Comparison of ENCODE assay signal across 13 cellular contexts in genomic region chr15:75732206-75732808, GRCh38. TPM values are rescaled to one million over a fixed set of nuclear protein-coding genes. Genes with fewer than 3 reads are reported as not detected.
DNase-seq lines count a peak whose midpoint lies in the region; ATAC-seq and TF ChIP-seq lines count a peak whose summit lies in the region.
"Had no signal": no experiment of that assay in that cellular context is flagged by ENCODE, and none has a peak within 500 bp of the region (broad histone marks: within the 10 kb centered on the region; RNA-seq: fewer than 3 reads in every experiment).

No MANE protein-coding gene starts in this region.

- TF ChIP-seq CTCF in RWPE2 (IDR thresholded peaks at IDR 0.05; ENCODE audit: poor library complexity, severe bottlenecking), result no peak
- no peak for TF ChIP-seq CTCF in hepatocyte (IDR thresholded peaks at IDR 0.05; ENCODE audit: poor library complexity)
- no peak for TF ChIP-seq CTCF in omental fat pad (IDR thresholded peaks at IDR 0.05)

- H3K36me3 ChIP-seq in GM23248 (ENCODE audit: low read depth), result no peaks in the 10 kb centered on the region
- no peaks in the 10 kb centered on the region for H3K36me3 ChIP-seq in RWPE2 (ENCODE audit: low read depth)
- no peaks in the 10 kb centered on the region for H3K36me3 ChIP-seq in hepatocyte (replicated peaks; ENCODE audit: insufficient read depth, low read depth)
- H3K36me3 ChIP-seq: MG63 had no signal

- H3K79me2 ChIP-seq in GM23248 (ENCODE audit: insufficient read depth) (no peaks in the 10 kb centered on the region), hepatocyte (no peaks in the 10 kb centered on the region)

- H3K27ac Mint-ChIP-seq in stimulated activated effector memory CD8-positive, alpha-beta T cell treated with anti-CD3 and anti-CD28 coated beads, Interleukin-12 subunit alpha, Interleukin-12 subunit beta, amount 100 ng/mL, for 72 hours, result peak overlapping the region; percentile 58
- H3K27ac Mint-ChIP-seq: stimulated activated memory B cell treated with anti-CD40 and anti-IgM and Interleukin-4, amounts not matched to agents 10 μg/mL and 1 μg/mL and 100 μg/mL, for 72 hours had no signal

- no peak for DNase-seq in GM23248
- peak; percentile 66 for DNase-seq in RWPE2 (ENCODE audit: low spot score)
- no peak for DNase-seq in hepatocyte (ENCODE audit: low spot score)
- no peak for DNase-seq in stimulated activated effector memory CD8-positive, alpha-beta T cell treated with anti-CD3 and anti-CD28 coated beads, Interleukin-12 subunit alpha, Interleukin-12 subunit beta, amount 100 ng/mL, for 72 hours (ENCODE audit: low spot score in 2 of 2)
- DNase-seq in omental fat pad (ENCODE audit: low spot score), result no peak
- DNase-seq in DMS 273 (lab: John Stamatoyannopoulos, UW; ENCODE audit: unreplicated experiment), result no peak
- DNase-seq: GOT3 had no signal

- H3K4me2 ChIP-seq in GM23248 (ENCODE audit: unreplicated experiment) (no peak overlapping the region), hepatocyte (peak overlapping the region; percentile 42)

- WGBS in GM23248 (ENCODE audit: low coverage in 1 of 2, low lambda C conversion rate in 2 of 2, missing lambda C conversion rate in 2 of 2), 2 experiments, result 50 to 63% methylated on average over 10 to 16 of the region's 16 CpGs
- WGBS in hepatocyte (ENCODE audit: low lambda C conversion rate, missing lambda C conversion rate), result 65% methylated on average over 16 of the region's 16 CpGs

- no peak overlapping the region for H3K4me3 ChIP-seq in GM23248
- H3K4me3 ChIP-seq in RWPE2 (ENCODE audit: severe bottlenecking), result no peak overlapping the region
- H3K4me3 ChIP-seq in hepatocyte, result no peak overlapping the region
- H3K4me3 ChIP-seq: MG63 had no signal

- H3K9me3 ChIP-seq in GM23248 (ENCODE audit: low read depth) (no peaks in the 10 kb centered on the region), RWPE2 (ENCODE audit: severe bottlenecking) (no peaks in the 10 kb centered on the region), hepatocyte (ENCODE audit: low read depth) (no peaks in the 10 kb centered on the region)
- H3K9me3 ChIP-seq: MG63 had no signal

- H2AFZ ChIP-seq in GM23248 (peak overlapping the region; percentile 63; the same call in 1 of the 2 replicates), hepatocyte (no peak overlapping the region)

- H3K4me3 Mint-ChIP-seq in stimulated activated effector memory CD8-positive, alpha-beta T cell treated with anti-CD3 and anti-CD28 coated beads, Interleukin-12 subunit alpha, Interleukin-12 subunit beta, amount 100 ng/mL, for 72 hours, result no peak overlapping the region
- H3K4me3 Mint-ChIP-seq: CD8-positive, alpha-beta memory T cell; stimulated activated memory B cell treated with anti-CD40 and anti-IgM and Interleukin-4, amounts not matched to agents 10 μg/mL and 1 μg/mL and 100 μg/mL, for 72 hours had no signal

- H3K9me3 Mint-ChIP-seq in stimulated activated effector memory CD8-positive, alpha-beta T cell treated with anti-CD3 and anti-CD28 coated beads, Interleukin-12 subunit alpha, Interleukin-12 subunit beta, amount 100 ng/mL, for 72 hours, result no peaks in the 10 kb centered on the region
- H3K9me3 Mint-ChIP-seq: CD8-positive, alpha-beta memory T cell; stimulated activated memory B cell treated with anti-CD40 and anti-IgM and Interleukin-4, amounts not matched to agents 10 μg/mL and 1 μg/mL and 100 μg/mL, for 72 hours had no signal

- H3K9me2 ChIP-seq in GM23248 (ENCODE audit: insufficient read depth) (no peaks in the 10 kb centered on the region), hepatocyte (replicated peaks; ENCODE audit: insufficient read depth) (no peaks in the 10 kb centered on the region)

- in situ Hi-C loops in GM23248 (cut with MboI), result no loop called here

- no peaks in the 10 kb centered on the region for H3F3A ChIP-seq in GM23248 (ENCODE audit: insufficient read depth)

- no peaks in the 10 kb centered on the region for H3K27me3 ChIP-seq in GM23248 (replicated peaks; ENCODE audit: insufficient read depth)
- no peaks in the 10 kb centered on the region for H3K27me3 ChIP-seq in RWPE2 (ENCODE audit: insufficient read depth, poor library complexity, severe bottlenecking)
- no peaks in the 10 kb centered on the region for H3K27me3 ChIP-seq in hepatocyte
- H3K27me3 ChIP-seq: MG63 had no signal

- H3K27ac ChIP-seq in GM23248 (no peak overlapping the region), RWPE2 (ENCODE audit: poor library complexity, severe bottlenecking) (no peak overlapping the region), hepatocyte (peak overlapping the region; percentile 90)

- no peak for ATAC-seq in RWPE2 (ENCODE audit: low read depth)
- ATAC-seq in stimulated activated effector memory CD8-positive, alpha-beta T cell treated with anti-CD3 and anti-CD28 coated beads, Interleukin-12 subunit alpha, Interleukin-12 subunit beta, amount 100 ng/mL, for 72 hours, result no peak
- no peak for ATAC-seq in omental fat pad (ENCODE audit: low FRiP score)
- no peak for ATAC-seq in HG03521 (IDR thresholded peaks at IDR 0.05; ENCODE audit: unreplicated experiment)
- ATAC-seq in HG03432 (IDR thresholded peaks at IDR 0.05; ENCODE audit: unreplicated experiment), result no peak

- H4K20me1 ChIP-seq in GM23248 (ENCODE audit: insufficient read depth) (no peaks in the 10 kb centered on the region), hepatocyte (ENCODE audit: insufficient read depth, poor library complexity, severe bottlenecking) (no peaks in the 10 kb centered on the region)

- peaks cover 4% of the 10 kb centered on the region for H3K36me3 Mint-ChIP-seq in stimulated activated effector memory CD8-positive, alpha-beta T cell treated with anti-CD3 and anti-CD28 coated beads, Interleukin-12 subunit alpha, Interleukin-12 subunit beta, amount 100 ng/mL, for 72 hours
- H3K36me3 Mint-ChIP-seq: CD8-positive, alpha-beta memory T cell; stimulated activated memory B cell treated with anti-CD40 and anti-IgM and Interleukin-4, amounts not matched to agents 10 μg/mL and 1 μg/mL and 100 μg/mL, for 72 hours had no signal

- H3K9ac ChIP-seq in GM23248, result no peak overlapping the region

- no peaks in the 10 kb centered on the region for H3K4me1 ChIP-seq in GM23248 (ENCODE audit: insufficient read depth)
- no peaks in the 10 kb centered on the region for H3K4me1 ChIP-seq in RWPE2 (ENCODE audit: insufficient read depth, poor library complexity, severe bottlenecking)
- H3K4me1 ChIP-seq in hepatocyte (ENCODE audit: insufficient read depth), result peaks cover 19% of the 10 kb centered on the region

- H3K4me1 Mint-ChIP-seq in stimulated activated effector memory CD8-positive, alpha-beta T cell treated with anti-CD3 and anti-CD28 coated beads, Interleukin-12 subunit alpha, Interleukin-12 subunit beta, amount 100 ng/mL, for 72 hours, result peaks cover 21% of the 10 kb centered on the region

RNA-seq across cellular contexts. Expression of gene CSPG4, which starts 19.7 kb away (rescaled TPM):
- 25.8 and 27.6 TPM in 2 replicates for total RNA-seq in GM23248 (2014; rRNA removed; shearing (Covaris generic))
- 5.3 and 5.6 TPM in 2 replicates for polyA plus RNA-seq in GM23248 (2016; fragmentation: Nextera tagmentation; extraction: Ambion mirVana)
- total RNA-seq in hepatocyte, result 3.2 and 6.4 TPM in 2 replicates
- 7.8 and 8.6 TPM in 2 replicates for polyA plus RNA-seq in hepatocyte
- total RNA-seq in omental fat pad, result 100 to 1,000 TPM in 1 of 4 donors, 10 to 100 TPM in 3; 29.9 to 144 (median 49.7) TPM
- total RNA-seq: CD8-positive, alpha-beta memory T cell; T-helper 1 cell treated with Interleukin-12 subunit alpha and Interleukin-12 subunit beta and Interleukin-4 antibody, amounts not matched to agents 30 ng/mL and 1 ng/mL, for 36 hours had no signal
- polyA plus RNA-seq: CD8-positive, alpha-beta memory T cell had no signal
